18 cellular contexts compared by ENCODE assay signal in genomic region chr17:6862822-6863221, GRCh38. TPM values are rescaled to one million over a fixed set of nuclear protein-coding genes. Genes with fewer than 3 reads are reported as not detected.
A peak's percentile ranks its signal among the peaks of the same experiment; 100 is the strongest.
DNase-seq lines count a peak whose midpoint lies in the region; ATAC-seq and TF ChIP-seq lines count a peak whose summit lies in the region.
"Had no signal": no experiment of that assay in that cellular context is flagged by ENCODE, and none has a peak within 500 bp of the region (broad histone marks: within the 10 kb centered on the region; RNA-seq: fewer than 3 reads in every experiment).

No MANE protein-coding gene starts in this region.

- no peaks in the 10 kb centered on the region for H3K9me3 Mint-ChIP-seq in immature natural killer cell
- H3K9me3 Mint-ChIP-seq in stimulated activated naive CD8-positive, alpha-beta T cell treated with anti-CD3 and anti-CD28 coated beads, Interleukin-15, amount 100 ng/mL, for 72 hours = peaks cover 0 to 9% of the 10 kb centered on the region in 2 donors

- H3K4me3 ChIP-seq in OCI-LY1 (ENCODE audit: low read depth, low read length, poor library complexity, severe bottlenecking) = no peak overlapping the region

- H3F3A ChIP-seq in OCI-LY1 (ENCODE audit: insufficient read depth, low read length) = no peaks in the 10 kb centered on the region

- no peaks in the 10 kb centered on the region for H3K36me3 Mint-ChIP-seq in immature natural killer cell

- no peak for TF ChIP-seq CTCF in OCI-LY1 (IDR thresholded peaks at IDR 0.05; ENCODE audit: low read length)

- no peaks in the 10 kb centered on the region for H4K20me1 ChIP-seq in OCI-LY1 (ENCODE audit: insufficient read depth, low read length)

- DNase-seq in activated T-cell treated with anti-CD3 and anti-CD28 coated beads for 48 hours (ENCODE audit: low read depth) (peak; percentile 3), activated T-cell treated with anti-CD3 and anti-CD28 coated beads for 4 hours (no peak), immature natural killer cell (peak; percentile 48 to 64 (median 54)), AML-193 (lab: John Stamatoyannopoulos, UW) (no peak), hepatic stellate cell (ENCODE audit: low spot score) (no peak)
- DNase-seq in stimulated activated naive CD8-positive, alpha-beta T cell treated with anti-CD3 and anti-CD28 coated beads, Interleukin-15, amount 100 ng/mL, for 72 hours = peak; percentile 10 to 16
- DNase-seq: activated CD4-positive, CD25-positive, alpha-beta regulatory T cell treated with anti-CD3 and anti-CD28 coated beads, Interleukin-2, amount 50 U/mL, for 72 hours; activated naive CD8-positive, alpha-beta T cell treated with anti-CD3 and anti-CD28 coated beads, Interleukin-2, amount 10 ng/mL, durations not matched to agents 7 days and 5 days; effector memory CD4-positive, alpha-beta T cell; islet precursor cell; mesendoderm; NCI-H1930; nephron progenitor cell; stimulated activated CD4-positive, alpha-beta T cell treated with anti-CD3 and anti-CD28 coated beads, Interleukin-12 subunit alpha, Interleukin-12 subunit beta, amount 100 ng/mL, for 4 hours; stimulated activated naive CD4-positive, alpha-beta T cell treated with Interleukin-2 at 50 U/mL for 16 hours had no signal

- H3K27ac ChIP-seq in OCI-LY1 (ENCODE audit: low read depth, low read length, poor library complexity, severe bottlenecking) = peak overlapping the region; percentile 11

- peak; percentile 67 for ATAC-seq in stimulated activated naive CD8-positive, alpha-beta T cell treated with anti-CD3 and anti-CD28 coated beads, Interleukin-15, amount 100 ng/mL, for 72 hours
- no peak for ATAC-seq in SK-N-SH treated with all-trans-retinoic acid at 6 μM for 48 hours

- no peak overlapping the region for H2AFZ ChIP-seq in OCI-LY1 (ENCODE audit: low read length)

- H3K4me1 ChIP-seq in OCI-LY1 (ENCODE audit: insufficient read depth, low read length, severe bottlenecking) = peaks cover 39% of the 10 kb centered on the region

- no peaks in the 10 kb centered on the region for H3K9me2 ChIP-seq in OCI-LY1 (ENCODE audit: low read depth, low read length)

- H3K27me3 Mint-ChIP-seq in immature natural killer cell (ENCODE audit: low read depth in 3 of 3) = peaks cover 0 to 15% (median 8%) of the 10 kb centered on the region in 3 donors
- peaks cover 47% of the 10 kb centered on the region for H3K27me3 Mint-ChIP-seq in stimulated activated naive CD8-positive, alpha-beta T cell treated with anti-CD3 and anti-CD28 coated beads, Interleukin-15, amount 100 ng/mL, for 72 hours

- H3K4me3 Mint-ChIP-seq in immature natural killer cell = peak overlapping the region in 4 of 5 donors; percentile 23 to 68 (median 40)
- peak overlapping the region; percentile 25 to 57 for H3K4me3 Mint-ChIP-seq in stimulated activated naive CD8-positive, alpha-beta T cell treated with anti-CD3 and anti-CD28 coated beads, Interleukin-15, amount 100 ng/mL, for 72 hours
- H3K4me3 Mint-ChIP-seq: activated naive CD8-positive, alpha-beta T cell treated with anti-CD3 and anti-CD28 coated beads, Interleukin-2, amount 10 ng/mL, durations not matched to agents 7 days and 5 days; nephron progenitor cell; T-helper 2 cell treated with Interferon-gamma antibody and Interleukin-4, amounts not matched to agents 5 μg/mL and 100 μg/mL, for 36 hours had no signal

- peaks cover 9 to 20% of the 10 kb centered on the region in 2 donors for H3K4me1 Mint-ChIP-seq in immature natural killer cell
- peaks cover 32% of the 10 kb centered on the region for H3K4me1 Mint-ChIP-seq in stimulated activated naive CD8-positive, alpha-beta T cell treated with anti-CD3 and anti-CD28 coated beads, Interleukin-15, amount 100 ng/mL, for 72 hours
- H3K4me1 Mint-ChIP-seq: nephron progenitor cell had no signal

- H3K9me3 ChIP-seq in OCI-LY1 (ENCODE audit: low read length) = peaks cover 3% of the 10 kb centered on the region; the same call in 1 of the 2 replicates

- peaks cover 32% of the 10 kb centered on the region for H3K79me2 ChIP-seq in OCI-LY1 (ENCODE audit: insufficient read depth, low read length)

- no peak overlapping the region for H3K4me2 ChIP-seq in OCI-LY1 (ENCODE audit: low read length)

- no peak overlapping the region for H3K9ac ChIP-seq in OCI-LY1 (ENCODE audit: low read length)

- H3K27me3 ChIP-seq in OCI-LY1 (ENCODE audit: insufficient read depth, low read length) = no peaks in the 10 kb centered on the region

- peaks cover 14% of the 10 kb centered on the region; the same call in 1 of the 2 replicates for H3K36me3 ChIP-seq in OCI-LY1 (ENCODE audit: insufficient read depth, low read length)

- H3K27ac Mint-ChIP-seq in immature natural killer cell = peak overlapping the region in 4 of 6 donors; percentile 55 to 89 (median 68)
- peak overlapping the region in 1 of 2 donors; percentile 86 for H3K27ac Mint-ChIP-seq in stimulated activated naive CD8-positive, alpha-beta T cell treated with anti-CD3 and anti-CD28 coated beads, Interleukin-15, amount 100 ng/mL, for 72 hours
- H3K27ac Mint-ChIP-seq: activated naive CD8-positive, alpha-beta T cell treated with anti-CD3 and anti-CD28 coated beads, Interleukin-2, amount 10 ng/mL, durations not matched to agents 7 days and 5 days; nephron progenitor cell; T-helper 2 cell treated with Interferon-gamma antibody and Interleukin-4, amounts not matched to agents 5 μg/mL and 100 μg/mL, for 36 hours had no signal

TF ChIP-seq in SK-N-SH treated with all-trans-retinoic acid at 6 μM for 48 hours, 23 proteins besides CTCF, POLR2A, EP300 and RAD21:
- TF ChIP-seq ZNF8 (CRISPR knock-in tag; IDR thresholded peaks at IDR 0.05) (no peak), SNAI2 (CRISPR knock-in tag; IDR thresholded peaks at IDR 0.05) (no peak), CREB5 (CRISPR knock-in tag; IDR thresholded peaks at IDR 0.05; ENCODE audit: low read depth) (no peak), ZFP30 (CRISPR knock-in tag; IDR thresholded peaks at IDR 0.05) (no peak), ISL1 (CRISPR knock-in tag; IDR thresholded peaks at IDR 0.05) (no peak), ZNF70 (CRISPR knock-in tag; IDR thresholded peaks at IDR 0.05) (no peak), TCF4 (CRISPR knock-in tag; IDR thresholded peaks at IDR 0.05; ENCODE audit: borderline replicate concordance) (no peak), TOX (CRISPR knock-in tag; IDR thresholded peaks at IDR 0.05; ENCODE audit: borderline replicate concordance) (no peak), PPARA (CRISPR knock-in tag; IDR thresholded peaks at IDR 0.05; ENCODE audit: borderline replicate concordance) (no peak), CSRNP3 (CRISPR knock-in tag; IDR thresholded peaks at IDR 0.05) (no peak), ESRRG (CRISPR knock-in tag; IDR thresholded peaks at IDR 0.05) (no peak), GLIS3 (CRISPR knock-in tag; IDR thresholded peaks at IDR 0.05) (no peak), CSDC2 (CRISPR knock-in tag; IDR thresholded peaks at IDR 0.05) (no peak), PATZ1 (CRISPR knock-in tag; IDR thresholded peaks at IDR 0.05; ENCODE audit: borderline replicate concordance) (no peak), ZFP3 (CRISPR knock-in tag; IDR thresholded peaks at IDR 0.05) (no peak), ZC3H10 (CRISPR knock-in tag; IDR thresholded peaks at IDR 0.05) (no peak), ARNTL (CRISPR knock-in tag; IDR thresholded peaks at IDR 0.05; ENCODE audit: borderline replicate concordance, low read depth) (no peak)

RNA-seq across cellular contexts. Expression of gene TEKT1, which starts 31.3 kb away (rescaled TPM):
- not detected for polyA plus RNA-seq in immature natural killer cell

Comparison
In these comparisons a context has a peak if more than half of its experiments do, and no peak if none do; other contexts are left out.
1. DNase-seq: peak in activated T-cell treated with anti-CD3 and anti-CD28 coated beads for 48 hours (single experiment), immature natural killer cell (3 of 3) and stimulated activated naive CD8-positive, alpha-beta T cell treated with anti-CD3 and anti-CD28 coated beads, Interleukin-15, amount 100 ng/mL, for 72 hours (2 of 2); none in activated T-cell treated with anti-CD3 and anti-CD28 coated beads for 4 hours (single experiment), AML-193 (0 of 2) and hepatic stellate cell (single experiment).